Comparison of ENCODE assay signal across 8 cellular contexts in genomic region chr11:72782081-72782920, GRCh38. TPM values are rescaled to one million over a fixed set of nuclear protein-coding genes. Genes with fewer than 3 reads are reported as not detected.
A peak's percentile ranks its signal among the peaks of the same experiment; 100 is the strongest.
DNase-seq lines count a peak whose midpoint lies in the region; ATAC-seq and TF ChIP-seq lines count a peak whose summit lies in the region.

No MANE protein-coding gene starts in this region.

- H3K9me3 ChIP-seq in NT2/D1 (ENCODE audit: insufficient read depth, low read length) (no peaks in the 10 kb centered on the region), endocrine pancreas (ENCODE audit: control insufficient read depth, low read length) (no peaks in the 10 kb centered on the region), ovary (no peaks in the 10 kb centered on the region)

- DNase-seq in 8988T (peak; percentile 88), NT2/D1 (ENCODE audit: low read depth, low spot score) (no peak), ovary (peak in 1 of 5 donors; percentile 34), NCI-H1930 (lab: John Stamatoyannopoulos, UW) (no peak)
- no peak for DNase-seq in activated CD4-positive, alpha-beta T cell treated with anti-CD3 and anti-CD28 coated beads, Interleukin-2, amount 50 U/mL, for 4 hours

- intact Hi-C loops in ovary (cut with DNase I) = loop anchor here in 1 of 4 donors (10.0 kb wide), 1 partner anchor 188 kb away; no protein-coding TSS in a partner anchor

- 39 to 49% (median 44%) methylated on average over 14 of the region's 14 CpGs for WGBS in ovary, 3 donors

- peaks cover 21% of the 10 kb centered on the region for H3K4me1 ChIP-seq in NT2/D1 (ENCODE audit: insufficient read depth, insufficient read length)
- no peaks in the 10 kb centered on the region for H3K4me1 ChIP-seq in endocrine pancreas (ENCODE audit: control insufficient read depth, insufficient read depth, low read length)
- H3K4me1 ChIP-seq in ovary (ENCODE audit: insufficient read depth) = peaks cover 5% of the 10 kb centered on the region

- no peak for TF ChIP-seq POLR2A in ovary (IDR thresholded peaks at IDR 0.05)

- no peak for TF ChIP-seq CTCF in ovary (IDR thresholded peaks at IDR 0.05)

- no peak for TF ChIP-seq EP300 in ovary (IDR thresholded peaks at IDR 0.05)

- H3K27me3 ChIP-seq in NT2/D1 (ENCODE audit: insufficient read depth, insufficient read length) (peaks cover 9% of the 10 kb centered on the region), endocrine pancreas (ENCODE audit: control insufficient read depth, insufficient read depth, low read length) (no peaks in the 10 kb centered on the region), ovary (no peaks in the 10 kb centered on the region)

- H3K4me3 ChIP-seq in NT2/D1 (ENCODE audit: insufficient read length, low read depth) = peak overlapping the region; percentile 26
- peak overlapping the region; percentile 46 for H3K4me3 ChIP-seq in endocrine pancreas (ENCODE audit: control insufficient read depth, insufficient read depth, low read length)
- peak overlapping the region; percentile 94 for H3K4me3 ChIP-seq in ovary

- H3K27ac ChIP-seq in ovary = no peak overlapping the region

- H3K36me3 ChIP-seq in NT2/D1 (ENCODE audit: insufficient read depth, insufficient read length, low read length) = no peaks in the 10 kb centered on the region
- H3K36me3 ChIP-seq in endocrine pancreas (ENCODE audit: control insufficient read depth, insufficient read depth, low read length) = no peaks in the 10 kb centered on the region
- no peaks in the 10 kb centered on the region for H3K36me3 ChIP-seq in ovary

- H3K9ac ChIP-seq in NT2/D1 (ENCODE audit: insufficient read length, low read depth) (peak overlapping the region; percentile 16), endocrine pancreas (ENCODE audit: control insufficient read depth, insufficient read depth, low read length) (peak overlapping the region; percentile 39)

- ATAC-seq in GM18867 (IDR thresholded peaks at IDR 0.05; ENCODE audit: unreplicated experiment) (peak; percentile 8), GM19463 (IDR thresholded peaks at IDR 0.05; ENCODE audit: unreplicated experiment) (no peak)

RNA-seq across cellular contexts. Expression of gene STARD10, which starts 11.5 kb away (rescaled TPM):
- 10 to 100 TPM; 38.7 to 56.1 (median 46.3) TPM for total RNA-seq in ovary
- 10 to 100 TPM; 36.8 to 41.0 TPM for polyA plus RNA-seq in ovary

RNA-seq across cellular contexts. Expression of gene ARAP1, which starts 30.1 kb away (rescaled TPM):
- 100 to 1,000 TPM in 1 of 7 donors, 10 to 100 TPM in 6; 62.1 to 162 (median 81.9) TPM for total RNA-seq in ovary
- 10 to 100 TPM; 39.0 to 75.5 TPM for polyA plus RNA-seq in ovary

RNA-seq across cellular contexts. Expression of gene ATG16L2, which starts 31.9 kb away (rescaled TPM):
- total RNA-seq in ovary = 10 to 100 TPM; 25.2 to 42.3 (median 32.5) TPM
- 10 to 100 TPM; 21.8 to 29.2 TPM for polyA plus RNA-seq in ovary

Comparison
In these comparisons a context has a peak if more than half of its experiments do, and no peak if none do; other contexts are left out.
1. H3K4me3 ChIP-seq: peak in every context shown above with its lines; median percentile 94 in ovary; 46 in endocrine pancreas; 26 in NT2/D1.